8 cellular contexts compared by ENCODE assay signal in the genomic region with DNA sequence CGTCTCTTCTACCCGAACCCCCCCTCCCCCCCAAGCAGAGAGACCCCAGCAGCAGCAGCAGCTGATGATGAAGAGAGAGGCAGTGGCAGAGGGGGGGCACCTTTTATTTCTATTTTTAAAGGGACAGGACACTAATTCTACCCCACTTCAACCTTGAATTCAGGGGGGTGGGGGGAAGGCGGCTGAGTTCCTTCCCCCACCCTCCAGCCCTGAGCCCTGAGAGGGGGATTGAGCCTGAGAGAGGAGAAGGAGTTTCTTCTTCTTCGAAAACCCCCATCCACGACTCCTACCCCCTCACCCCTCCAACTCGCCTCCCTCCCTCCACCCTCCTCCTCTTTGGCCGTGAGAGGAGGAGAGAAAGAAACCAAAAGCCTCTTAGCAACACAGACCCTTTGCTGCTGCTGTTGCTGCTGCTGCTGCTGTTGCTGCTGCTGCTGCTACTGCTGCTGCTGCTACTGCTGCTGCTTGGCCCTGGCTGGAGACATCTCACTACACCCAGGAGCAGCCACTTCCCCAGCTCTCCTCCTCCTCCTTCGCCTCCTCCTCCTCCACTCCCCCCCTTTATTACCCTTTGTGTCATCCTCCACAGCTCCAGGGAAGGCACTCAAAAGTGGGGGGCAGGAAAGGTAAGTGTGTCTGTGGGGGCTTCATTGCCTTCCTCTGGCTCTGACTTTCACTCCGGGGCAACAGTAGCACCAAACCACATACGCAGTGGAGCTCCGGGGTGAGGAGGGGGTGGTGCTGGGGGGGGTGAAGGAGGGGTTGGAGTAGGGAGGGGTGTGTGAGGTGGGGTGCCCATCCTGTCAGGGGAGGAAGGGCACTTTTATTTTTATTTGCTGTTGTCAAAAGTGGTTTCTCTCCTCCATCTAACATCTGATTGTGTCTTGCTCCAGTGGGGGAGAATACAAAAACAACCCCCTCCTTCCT. TPM values are rescaled to one million over a fixed set of nuclear protein-coding genes. Genes with fewer than 3 reads are reported as not detected.
DNase-seq lines count a peak whose midpoint lies in the region; ATAC-seq and TF ChIP-seq lines count a peak whose summit lies in the region.

A gene (plus strand): TSS at position 33 of the 927 bp plus-strand sequence.

- TF ChIP-seq CTCF in C4-2B (conservative IDR thresholded peaks at IDR 0.05) = no peak
- TF ChIP-seq CTCF in Panc1 (IDR thresholded peaks at IDR 0.05) = no peak

- no peaks in the 10 kb centered on the region for H3K9me3 Mint-ChIP-seq in activated naive CD8-positive, alpha-beta T cell treated with anti-CD3 and anti-CD28 coated beads, Interleukin-2, amount 50 U/mL, for 24 hours

- peak within 1 kb of the TSS; percentile 98 for H3K4me3 Mint-ChIP-seq in activated naive CD8-positive, alpha-beta T cell treated with anti-CD3 and anti-CD28 coated beads, Interleukin-2, amount 50 U/mL, for 24 hours

- intact Hi-C loops in Panc1 (cut with micrococcal nuclease; ENCODE audit: unreplicated experiment) (no loop called here), left cardiac atrium (cut with DNase I) (loop anchor here in 1 of 2 donors (10.0 kb wide), 1 partner anchor 623 kb away; a partner anchor contains a TSS)

- H3K36me3 ChIP-seq in Panc1 (ENCODE audit: control insufficient read depth, insufficient read depth, low read length) = peaks cover 2% of the 10 kb centered on the region; the same call in 1 of the 2 replicates

- peak; percentile 48 for ATAC-seq in HG03159 (IDR thresholded peaks at IDR 0.05; ENCODE audit: unreplicated experiment)
- ATAC-seq in Panc1 = peak; percentile 48
- ATAC-seq in activated naive CD8-positive, alpha-beta T cell treated with anti-CD3 and anti-CD28 coated beads, Interleukin-2, amount 50 U/mL, for 24 hours = peak; percentile 47
- ATAC-seq in left cardiac atrium = peak; percentile 14 to 33

- peak; percentile 49 for TF ChIP-seq POLR2A in GM18951 (IDR thresholded peaks at IDR 0.05; ENCODE audit: extremely low read depth, insufficient read depth, insufficient read length)

- H3K4me1 Mint-ChIP-seq in activated naive CD8-positive, alpha-beta T cell treated with anti-CD3 and anti-CD28 coated beads, Interleukin-2, amount 50 U/mL, for 24 hours = peaks cover 57% of the 10 kb centered on the region

- H3K36me3 Mint-ChIP-seq in activated naive CD8-positive, alpha-beta T cell treated with anti-CD3 and anti-CD28 coated beads, Interleukin-2, amount 50 U/mL, for 24 hours (ENCODE audit: low read depth) = peaks cover 12% of the 10 kb centered on the region

- POLR2A ChIA-PET in Panc1 (lab: Charles Lee) = interaction anchor here (0.6 to 0.7 kb wide), 3 partner anchors 48 to 733 kb away, joined by 3 to 10 read pairs (median 4); no protein-coding TSS in a partner anchor

- H3K27ac Mint-ChIP-seq in activated naive CD8-positive, alpha-beta T cell treated with anti-CD3 and anti-CD28 coated beads, Interleukin-2, amount 50 U/mL, for 24 hours = peak within 1 kb of the TSS; percentile 94

- DNase-seq in Panc1 (ENCODE audit: low read depth, low spot score) (peak; percentile 2), left cardiac atrium (peak; percentile 43), putamen (ENCODE audit: low spot score) (peak; percentile 52), retina (no peak)
- DNase-seq in activated naive CD8-positive, alpha-beta T cell treated with anti-CD3 and anti-CD28 coated beads, Interleukin-2, amount 50 U/mL, for 24 hours = peak; percentile 47

- CTCF ChIA-PET in Panc1 (lab: Charles Lee) = interaction anchor here (0.6 to 1.2 kb wide), 11 partner anchors 17 to 1792 kb away, joined by 3 to 11 read pairs (median 4); no protein-coding TSS in a partner anchor

- peak within 1 kb of the TSS; percentile 80 for H3K27ac ChIP-seq in C4-2B
- peak within 1 kb of the TSS; percentile 96 for H3K27ac ChIP-seq in Panc1 (ENCODE audit: low read length)

- H3K9me3 ChIP-seq in Panc1 (ENCODE audit: control insufficient read depth, insufficient read depth, low read depth, low read length) = no peaks in the 10 kb centered on the region

- H3K27me3 Mint-ChIP-seq in activated naive CD8-positive, alpha-beta T cell treated with anti-CD3 and anti-CD28 coated beads, Interleukin-2, amount 50 U/mL, for 24 hours = no peaks in the 10 kb centered on the region

- H3K4me3 ChIP-seq in Panc1 (ENCODE audit: low read depth in 2 of 2, low read length in 2 of 2) = peak within 1 kb of the TSS; percentile 93 to 98

- no peaks in the 10 kb centered on the region for H3K27me3 ChIP-seq in Panc1 (ENCODE audit: control insufficient read depth, insufficient read depth, low read length)

- H3K4me1 ChIP-seq in Panc1 (ENCODE audit: control insufficient read depth, insufficient read depth, low read length) = peaks cover 24% of the 10 kb centered on the region; the same call in 1 of the 2 replicates

- in situ Hi-C loops in GM18951 (cut with MboI; ENCODE audit: low sequenced_read_pairs, unreplicated experiment) = no loop called here
- in situ Hi-C loops in Panc1 (cut with HindIII; ENCODE audit: low pct_unique_long_range_greater_than_20kb, low sequenced_read_pairs) = no loop called here

- no TSS peak for BruUV-seq in Panc1 (replicated peaks; lab: Mats Ljungman, UMichigan)

RNA-seq across cellular contexts. Expression of the gene that starts here (rescaled TPM):
- total RNA-seq in Panc1 (2021; ENCODE audit: unreplicated experiment) (40.2 TPM), left cardiac atrium (10 to 100 TPM; 25.5 to 27.6 TPM)
- polyA plus RNA-seq in Panc1 (2012; ENCODE audit: insufficient read length) = 22.8 TPM
